2 cellular contexts compared by ENCODE assay signal in genomic region chr9:96157675-96158074, GRCh38.
TF ChIP-seq lines count a peak whose summit lies in the region.

No MANE protein-coding gene starts in this region.

TF ChIP-seq in GM12891, 5 proteins besides CTCF, POLR2A, EP300 and RAD21:
- no peak for TF ChIP-seq POU2F2 (IDR thresholded peaks at IDR 0.05; ENCODE audit: low read depth, low read length)
- no peak for TF ChIP-seq PAX5 (IDR thresholded peaks at IDR 0.05; ENCODE audit: insufficient read depth, low read length, severe bottlenecking)
- TF ChIP-seq POLR2AphosphoS5 (IDR thresholded peaks at IDR 0.05; ENCODE audit: low read depth, low read length): no peak
- TF ChIP-seq SPI1 (IDR thresholded peaks at IDR 0.05; ENCODE audit: low read depth, low read length): no peak
- no peak for TF ChIP-seq TAF1 (IDR thresholded peaks at IDR 0.05; ENCODE audit: low read depth, low read length)

TF ChIP-seq in K562, 482 proteins besides CTCF, POLR2A, EP300 and RAD21:
- no peak for TF ChIP-seq HCFC1 (IDR thresholded peaks at IDR 0.05; ENCODE audit: low read depth, low read length)
- TF ChIP-seq E2F8 (IDR thresholded peaks at IDR 0.05; ENCODE audit: low read depth, partially characterized antibody): no peak
- no peak for TF ChIP-seq SETDB1 (IDR thresholded peaks at IDR 0.05; ENCODE audit: low read length)
